ENCODE assay signal across 9 cellular contexts in genomic region chr2:88016948-88017779, GRCh38. TPM values are rescaled to one million over a fixed set of nuclear protein-coding genes. Genes with fewer than 3 reads are reported as not detected.
A peak's percentile ranks its signal among the peaks of the same experiment; 100 is the strongest.
DNase-seq lines count a peak whose midpoint lies in the region; ATAC-seq and TF ChIP-seq lines count a peak whose summit lies in the region.
"Had no signal": no experiment of that assay in that cellular context is flagged by ENCODE, and none has a peak within 500 bp of the region (broad histone marks: within the 10 kb centered on the region; RNA-seq: fewer than 3 reads in every experiment).

No MANE protein-coding gene starts in this region.

- no peak for TF ChIP-seq CTCF in astrocyte of the cerebellum (IDR thresholded peaks at IDR 0.05; ENCODE audit: low read depth, low read length, missing control alignments)
- no peak for TF ChIP-seq CTCF in spleen (IDR thresholded peaks at IDR 0.05 in 8 of 11, conservative IDR thresholded peaks at IDR 0.05 in 3 of 11)

- peak overlapping the region; percentile 93 for H3K9ac ChIP-seq in iPS-20b (ENCODE audit: low read depth, low read length)

- H3K4me1 ChIP-seq in iPS-20b (ENCODE audit: insufficient read depth, low read length): peaks cover 16% of the 10 kb centered on the region
- peaks cover 0 to 19% (median 7%) of the 10 kb centered on the region in 6 donors for H3K4me1 ChIP-seq in spleen

- peak overlapping the region; percentile 62 for H3K4me3 ChIP-seq in astrocyte of the cerebellum (ENCODE audit: low read depth, low read length)
- H3K4me3 ChIP-seq in iPS-20b (ENCODE audit: low read length): peak overlapping the region; percentile 74
- peak overlapping the region; percentile 55 to 81 (median 58) for H3K4me3 ChIP-seq in spleen

- no peak for TF ChIP-seq POLR2A in spleen (IDR thresholded peaks at IDR 0.05)

- H3K27ac ChIP-seq in iPS-20b (ENCODE audit: low read length) (peak overlapping the region; percentile 26), spleen (peak overlapping the region; percentile 53 to 92 (median 82))

- WGBS in spleen, 5 donors: 19 to 24% (median 23%) methylated on average over 43 to 47 of the region's 47 CpGs

- ATAC-seq in GM19328 (IDR thresholded peaks at IDR 0.05; ENCODE audit: unreplicated experiment) (peak; percentile 59), HG03280 (IDR thresholded peaks at IDR 0.05; ENCODE audit: unreplicated experiment) (peak; percentile 51)

- H3K27me3 ChIP-seq in iPS-20b (ENCODE audit: insufficient read depth, low read length) (peaks cover 6% of the 10 kb centered on the region; the same call in 1 of the 2 replicates), spleen (replicated peaks in 1 of 7) (no peaks in the 10 kb centered on the region)

- H3K9me3 ChIP-seq in iPS-20b (ENCODE audit: insufficient read depth, low read depth, low read length) (no peaks in the 10 kb centered on the region), spleen (peaks cover 0 to 7% (median 0%) of the 10 kb centered on the region in 8 donors)

- DNase-seq in COLO668 (lab: John Stamatoyannopoulos, UW; ENCODE audit: unreplicated experiment): peak; percentile 69
- peak; percentile 7 for DNase-seq in NCI-H748 treated with DMSO at 0.1 percent for 48 hours (lab: John Stamatoyannopoulos, UW)
- DNase-seq in astrocyte of the cerebellum (ENCODE audit: low read depth): no peak
- peak; percentile 93 for DNase-seq in spleen
- DNase-seq in COLO829 (ENCODE audit: low spot score): no peak

- in situ Hi-C loops in astrocyte of the cerebellum (cut with HindIII; ENCODE audit: low sequenced_read_pairs): no loop called here

- H3K36me3 ChIP-seq in iPS-20b (ENCODE audit: insufficient read depth, low read depth, low read length) (no peaks in the 10 kb centered on the region), spleen (no peaks in the 10 kb centered on the region)

- intact Hi-C loops in spleen (cut with DNase I; ENCODE audit: low total_unique reads): no loop called here

RNA-seq across cellular contexts. Expression of gene RNU2-63P, which starts 0.8 kb away (rescaled TPM):
- 10 to 100 TPM in 1 of 7 donors, 1 to 10 TPM in 3, not detected in 3; 3.5 to 11.6 (median 7.0) TPM for total RNA-seq in spleen
- polyA plus RNA-seq in spleen: not detected

RNA-seq across cellular contexts. Expression of gene KRCC1, which starts 38.4 kb away (rescaled TPM):
- 10 to 100 TPM; 20.4 to 32.8 (median 24.8) TPM for total RNA-seq in spleen
- polyA plus RNA-seq in spleen: 10 to 100 TPM; 38.1 to 42.3 (median 40.3) TPM

RNA-seq across cellular contexts. Expression of gene SMYD1, which starts 50.5 kb away (rescaled TPM):
- total RNA-seq in spleen: not detected
- under 1 TPM in 2 of 3 donors, not detected in 1; 0.02 to 0.07 TPM for polyA plus RNA-seq in spleen
- total RNA-seq: T-helper 1 cell treated with Interleukin-12 subunit alpha and Interleukin-12 subunit beta and Interleukin-4 antibody, amounts not matched to agents 30 ng/mL and 1 ng/mL, for 36 hours had no signal

Comparison
In these comparisons a context has a peak if more than half of its experiments do, and no peak if none do; other contexts are left out.
1. DNase-seq: peak in COLO668 (single experiment), NCI-H748 treated with DMSO at 0.1 percent for 48 hours (single experiment) and spleen (single experiment); none in astrocyte of the cerebellum (single experiment) and COLO829 (single experiment).
2. Peak in every context shown above with its lines, with median percentiles within 50 percentile points of each other: H3K4me3 ChIP-seq.